In genomic region chr3:138245026-138245425, GRCh38 we compare ENCODE assay signal across 21 cellular contexts. TPM values are rescaled to one million over a fixed set of nuclear protein-coding genes. Genes with fewer than 3 reads are reported as not detected.
DNase-seq lines count a peak whose midpoint lies in the region; ATAC-seq and FAIRE-seq lines count a peak whose summit lies in the region.
"Had no signal": no experiment of that assay in that cellular context is flagged by ENCODE, and none has a peak within 500 bp of the region (broad histone marks: within the 10 kb centered on the region; RNA-seq: fewer than 3 reads in every experiment).

No MANE protein-coding gene starts in this region.

- no peak overlapping the region for H3K27ac Mint-ChIP-seq in activated CD4-positive, alpha-beta T cell treated with anti-CD3 and anti-CD28 coated beads for 36 hours
- H3K27ac Mint-ChIP-seq in activated CD8-positive, alpha-beta memory T cell treated with anti-CD3 and anti-CD28 coated beads, Interleukin-2, amount 10 ng/mL, durations not matched to agents 7 days and 5 days, result no peak overlapping the region
- H3K27ac Mint-ChIP-seq in activated T-helper 17 cell treated with anti-CD3 and anti-CD28 coated beads, Interleukin-2, amount 50 U/mL, for 72 hours, result no peak overlapping the region
- H3K27ac Mint-ChIP-seq: B cell; CD4-positive, alpha-beta T cell; CD8-positive, alpha-beta T cell had no signal

- CTCF ChIA-PET in activated CD4-positive, alpha-beta T cell treated with anti-CD3 and anti-CD28 coated beads for 36 hours (lab: Charles Lee), result interaction anchor here (0.6 to 1.4 kb wide), 2 partner anchors 70 to 374 kb away, joined by 3 to 4 read pairs; no protein-coding TSS in a partner anchor
- CTCF ChIA-PET in activated CD8-positive, alpha-beta memory T cell treated with anti-CD3 and anti-CD28 coated beads, Interleukin-2, amount 10 ng/mL, durations not matched to agents 7 days and 5 days (lab: Charles Lee), result no interaction called here

- no peak overlapping the region for H3K4me3 Mint-ChIP-seq in activated CD4-positive, alpha-beta T cell treated with anti-CD3 and anti-CD28 coated beads for 36 hours
- H3K4me3 Mint-ChIP-seq in activated CD8-positive, alpha-beta memory T cell treated with anti-CD3 and anti-CD28 coated beads, Interleukin-2, amount 10 ng/mL, durations not matched to agents 7 days and 5 days, result no peak overlapping the region
- H3K4me3 Mint-ChIP-seq in activated T-helper 17 cell treated with anti-CD3 and anti-CD28 coated beads, Interleukin-2, amount 50 U/mL, for 72 hours, result no peak overlapping the region
- H3K4me3 Mint-ChIP-seq: B cell; CD4-positive, alpha-beta T cell; CD8-positive, alpha-beta T cell had no signal

- DNase-seq in activated CD4-positive, alpha-beta T cell treated with anti-CD3 and anti-CD28 coated beads for 36 hours, result peak; percentile 9
- DNase-seq in activated CD4-positive, alpha-beta T cell treated with anti-CD3 and anti-CD28 coated beads, Interleukin-2, amount 50 U/mL, for 1 hour, result no peak
- DNase-seq in activated CD8-positive, alpha-beta memory T cell treated with anti-CD3 and anti-CD28 coated beads, Interleukin-2, amount 10 ng/mL, durations not matched to agents 7 days and 5 days, result peak; percentile 43
- DNase-seq in activated CD8-positive, alpha-beta memory T cell treated with anti-CD3 and anti-CD28 coated beads, Interleukin-2, amount 50 U/mL, for 4 hours, result no peak
- DNase-seq in HTR-8/SVneo (ENCODE audit: insufficient read length, low spot score) (no peak), HCEC 1CT (no peak), posterior vena cava (ENCODE audit: low spot score) (no peak)
- DNase-seq: AML-193; Caco-2; Calu3; CD4-positive, alpha-beta T cell; CD8-positive, alpha-beta T cell; DMS79 treated with DMSO at 0.1 percent for 48 hours; GF-D8 had no signal

- H3K36me3 Mint-ChIP-seq in activated CD4-positive, alpha-beta T cell treated with anti-CD3 and anti-CD28 coated beads for 36 hours (ENCODE audit: low read depth), result peaks cover 49% of the 10 kb centered on the region
- peaks cover 52% of the 10 kb centered on the region for H3K36me3 Mint-ChIP-seq in activated CD8-positive, alpha-beta memory T cell treated with anti-CD3 and anti-CD28 coated beads, Interleukin-2, amount 10 ng/mL, durations not matched to agents 7 days and 5 days
- peaks cover 90% of the 10 kb centered on the region for H3K36me3 Mint-ChIP-seq in activated T-helper 17 cell treated with anti-CD3 and anti-CD28 coated beads, Interleukin-2, amount 50 U/mL, for 72 hours (ENCODE audit: low read depth)

- no peaks in the 10 kb centered on the region for H3K27me3 Mint-ChIP-seq in activated CD4-positive, alpha-beta T cell treated with anti-CD3 and anti-CD28 coated beads for 36 hours
- H3K27me3 Mint-ChIP-seq in activated CD8-positive, alpha-beta memory T cell treated with anti-CD3 and anti-CD28 coated beads, Interleukin-2, amount 10 ng/mL, durations not matched to agents 7 days and 5 days, result no peaks in the 10 kb centered on the region
- H3K27me3 Mint-ChIP-seq in activated T-helper 17 cell treated with anti-CD3 and anti-CD28 coated beads, Interleukin-2, amount 50 U/mL, for 72 hours, result no peaks in the 10 kb centered on the region
- H3K27me3 Mint-ChIP-seq: B cell; CD4-positive, alpha-beta T cell had no signal

- intact Hi-C loops in activated CD4-positive, alpha-beta T cell treated with anti-CD3 and anti-CD28 coated beads for 36 hours (cut with DNase I, micrococcal nuclease), result no loop called here
- intact Hi-C loops in posterior vena cava (cut with DNase I), result no loop called here

- H3K9me3 Mint-ChIP-seq in activated CD4-positive, alpha-beta T cell treated with anti-CD3 and anti-CD28 coated beads for 36 hours (ENCODE audit: low read depth), result no peaks in the 10 kb centered on the region
- no peaks in the 10 kb centered on the region for H3K9me3 Mint-ChIP-seq in activated CD8-positive, alpha-beta memory T cell treated with anti-CD3 and anti-CD28 coated beads, Interleukin-2, amount 10 ng/mL, durations not matched to agents 7 days and 5 days (ENCODE audit: low read depth)
- H3K9me3 Mint-ChIP-seq in activated T-helper 17 cell treated with anti-CD3 and anti-CD28 coated beads, Interleukin-2, amount 50 U/mL, for 72 hours, result no peaks in the 10 kb centered on the region
- H3K9me3 Mint-ChIP-seq: CD4-positive, alpha-beta T cell; CD8-positive, alpha-beta T cell had no signal

- POLR2A ChIA-PET in activated CD4-positive, alpha-beta T cell treated with anti-CD3 and anti-CD28 coated beads for 36 hours (lab: Charles Lee), result no interaction called here

- H3K4me1 Mint-ChIP-seq in activated CD4-positive, alpha-beta T cell treated with anti-CD3 and anti-CD28 coated beads for 36 hours, result no peaks in the 10 kb centered on the region
- peaks cover 4% of the 10 kb centered on the region for H3K4me1 Mint-ChIP-seq in activated CD8-positive, alpha-beta memory T cell treated with anti-CD3 and anti-CD28 coated beads, Interleukin-2, amount 10 ng/mL, durations not matched to agents 7 days and 5 days
- no peaks in the 10 kb centered on the region for H3K4me1 Mint-ChIP-seq in activated T-helper 17 cell treated with anti-CD3 and anti-CD28 coated beads, Interleukin-2, amount 50 U/mL, for 72 hours
- H3K4me1 Mint-ChIP-seq: B cell had no signal

- ATAC-seq in activated CD4-positive, alpha-beta T cell treated with anti-CD3 and anti-CD28 coated beads for 36 hours, result peak; percentile 23
- no peak for ATAC-seq in activated CD8-positive, alpha-beta memory T cell treated with anti-CD3 and anti-CD28 coated beads, Interleukin-2, amount 10 ng/mL, durations not matched to agents 7 days and 5 days
- ATAC-seq in activated T-helper 17 cell treated with anti-CD3 and anti-CD28 coated beads, Interleukin-2, amount 50 U/mL, for 72 hours (replicated peaks), result peak; percentile 88
- ATAC-seq: A549; CD8-positive, alpha-beta T cell had no signal

- FAIRE-seq in HTR-8/SVneo (lab: Jason Lieb, UNC), result peak; percentile 51
- FAIRE-seq: A549, D721Med, G401.6, GM12891, GM19239 had no signal

RNA-seq across cellular contexts. Expression of gene ARMC8, which starts 57.9 kb away (rescaled TPM):
- 10 to 100 TPM; 38.3 to 46.2 TPM for total RNA-seq in activated CD4-positive, alpha-beta T cell treated with anti-CD3 and anti-CD28 coated beads for 36 hours
- total RNA-seq in activated CD8-positive, alpha-beta memory T cell treated with anti-CD3 and anti-CD28 coated beads, Interleukin-2, amount 10 ng/mL, durations not matched to agents 7 days and 5 days, result 10 to 100 TPM; 48.4 to 54.3 TPM
- total RNA-seq in activated T-helper 17 cell treated with anti-CD3 and anti-CD28 coated beads, Interleukin-2, amount 50 U/mL, for 72 hours, result 10 to 100 TPM; 30.0 to 39.7 TPM
- total RNA-seq in posterior vena cava, result 10 to 100 TPM; 52.0 to 62.4 TPM

Comparison
In these comparisons a context has a peak if more than half of its experiments do, and no peak if none do; other contexts are left out.
1. DNase-seq: peak in activated CD4-positive, alpha-beta T cell treated with anti-CD3 and anti-CD28 coated beads for 36 hours (single experiment) and activated CD8-positive, alpha-beta memory T cell treated with anti-CD3 and anti-CD28 coated beads, Interleukin-2, amount 10 ng/mL, durations not matched to agents 7 days and 5 days (single experiment); none in activated CD4-positive, alpha-beta T cell treated with anti-CD3 and anti-CD28 coated beads, Interleukin-2, amount 50 U/mL, for 1 hour (single experiment), activated CD8-positive, alpha-beta memory T cell treated with anti-CD3 and anti-CD28 coated beads, Interleukin-2, amount 50 U/mL, for 4 hours (single experiment), HTR-8/SVneo (single experiment), HCEC 1CT (single experiment) and posterior vena cava (single experiment).